Comparison of ENCODE assay signal across 16 cellular contexts in genomic region chr13:42971670-42972355, GRCh38. TPM values are rescaled to one million over a fixed set of nuclear protein-coding genes. Genes with fewer than 3 reads are reported as not detected.
A peak's percentile ranks its signal among the peaks of the same experiment; 100 is the strongest.
DNase-seq lines count a peak whose midpoint lies in the region; ATAC-seq, FAIRE-seq and TF ChIP-seq lines count a peak whose summit lies in the region.
"Had no signal": no experiment of that assay in that cellular context is flagged by ENCODE, and none has a peak within 500 bp of the region (broad histone marks: within the 10 kb centered on the region; RNA-seq: fewer than 3 reads in every experiment).

No MANE protein-coding gene starts in this region.

- FAIRE-seq in astrocyte (lab: Jason Lieb, UNC): peak; percentile 5
- FAIRE-seq: A204.1 had no signal

- peak overlapping the region; percentile 44 for H2BK120ac ChIP-seq in trophoblast cell (ENCODE audit: insufficient read depth, low read length, poor library complexity)

- no peak overlapping the region for H2AK5ac ChIP-seq in trophoblast cell (ENCODE audit: low read length)

- H3K27ac ChIP-seq in astrocyte (ENCODE audit: low read depth, low read length) (no peak overlapping the region), trophoblast cell (ENCODE audit: low read depth, low read length) (peak overlapping the region; percentile 24)
- H3K27ac ChIP-seq: parathyroid adenoma, tibial nerve had no signal

- H3K4me2 ChIP-seq in astrocyte (ENCODE audit: low read length): no peak overlapping the region
- H3K4me2 ChIP-seq in trophoblast cell (ENCODE audit: low read length): no peak overlapping the region

- H3K4me1 ChIP-seq in astrocyte (ENCODE audit: insufficient read depth, low read length) (no peaks in the 10 kb centered on the region), trophoblast cell (ENCODE audit: control insufficient read depth in 1 of 2, insufficient read depth in 2 of 2, low read length in 2 of 2) (peaks cover 11 to 18% of the 10 kb centered on the region in 2 experiments)
- H3K4me1 ChIP-seq: parathyroid adenoma had no signal

- DNase-seq in activated CD4-positive, alpha-beta T cell treated with anti-CD3 and anti-CD28 coated beads, Interleukin-2, amount 10 ng/mL, durations not matched to agents 24 days and 14 days: no peak
- no peak for DNase-seq in activated CD4-positive, alpha-beta T cell treated with anti-CD3 and anti-CD28 coated beads, Interleukin-2, amount 10 ng/mL, durations not matched to agents 7 days and 5 days
- DNase-seq in astrocyte (ENCODE audit: low read depth): no peak
- DNase-seq in trophoblast cell: peak; percentile 30 to 59
- no peak for DNase-seq in immature natural killer cell
- DNase-seq in HUDEP-2 (lab: John Stamatoyannopoulos, UW; ENCODE audit: unreplicated experiment in 76 of 76): no peak
- DNase-seq: activated CD4-positive, alpha-beta T cell treated with anti-CD3 and anti-CD28 coated beads for 4 hours; activated effector memory CD4-positive, alpha-beta T cell treated with Interleukin-2 at 50 U/mL for 16 hours; midbrain; PC-3; stimulated activated CD4-positive, alpha-beta T cell treated with anti-CD3 and anti-CD28 coated beads, Interleukin-12 subunit alpha, Interleukin-12 subunit beta, amount 100 ng/mL, for 4 hours had no signal

- intact Hi-C loops in activated CD4-positive, alpha-beta T cell treated with anti-CD3 and anti-CD28 coated beads, Interleukin-2, amount 10 ng/mL, durations not matched to agents 24 days and 14 days (cut with micrococcal nuclease): loop anchor here (1.0 to 10.0 kb wide), 4 partner anchors 19 to 377 kb away; no protein-coding TSS in a partner anchor

- no peaks in the 10 kb centered on the region for H3K79me2 ChIP-seq in astrocyte (ENCODE audit: insufficient read depth, low read length)
- no peaks in the 10 kb centered on the region for H3K79me2 ChIP-seq in trophoblast cell (ENCODE audit: control insufficient read depth, insufficient read depth, low read length, poor library complexity)
- H3K79me2 ChIP-seq: parathyroid adenoma had no signal

- peaks cover 47% of the 10 kb centered on the region for H3K36me3 Mint-ChIP-seq in activated CD4-positive, alpha-beta T cell treated with anti-CD3 and anti-CD28 coated beads, Interleukin-2, amount 10 ng/mL, durations not matched to agents 24 days and 14 days (ENCODE audit: low read depth)
- peaks cover 54% of the 10 kb centered on the region for H3K36me3 Mint-ChIP-seq in activated CD4-positive, alpha-beta T cell treated with anti-CD3 and anti-CD28 coated beads, Interleukin-2, amount 10 ng/mL, durations not matched to agents 7 days and 5 days (ENCODE audit: low read depth)
- peaks cover 24% of the 10 kb centered on the region for H3K36me3 Mint-ChIP-seq in astrocyte (ENCODE audit: low read depth, unreplicated experiment)
- H3K36me3 Mint-ChIP-seq in immature natural killer cell: peaks cover 3 to 19% (median 12%) of the 10 kb centered on the region in 3 donors

- no CpG with 5 or more reads among the region's 9 CpGs for WGBS in trophoblast cell (ENCODE audit: extremely low coverage, insufficient coverage, insufficient read length)

- H2AFZ ChIP-seq in astrocyte (ENCODE audit: low read depth, low read length): no peak overlapping the region
- no peak overlapping the region for H2AFZ ChIP-seq in trophoblast cell (ENCODE audit: insufficient read depth, low read length, poor library complexity)
- H2AFZ ChIP-seq: parathyroid adenoma had no signal

- peaks cover 19% of the 10 kb centered on the region for H3K79me1 ChIP-seq in trophoblast cell (ENCODE audit: low read length)

- CTCF ChIA-PET in activated CD4-positive, alpha-beta T cell treated with anti-CD3 and anti-CD28 coated beads, Interleukin-2, amount 10 ng/mL, durations not matched to agents 7 days and 5 days (lab: Charles Lee): interaction anchor here (0.6 to 3.9 kb wide), 7 partner anchors 9 to 49 kb away, joined by 3 to 39 read pairs (median 3); partner anchors contain the start of gene EPSTI1

- peak overlapping the region; percentile 38 for H2BK12ac ChIP-seq in trophoblast cell (ENCODE audit: low read length)

- H3K27ac Mint-ChIP-seq in activated CD4-positive, alpha-beta T cell treated with anti-CD3 and anti-CD28 coated beads, Interleukin-2, amount 10 ng/mL, durations not matched to agents 24 days and 14 days: peak overlapping the region; percentile 30
- no peak overlapping the region for H3K27ac Mint-ChIP-seq in activated CD4-positive, alpha-beta T cell treated with anti-CD3 and anti-CD28 coated beads, Interleukin-2, amount 10 ng/mL, durations not matched to agents 7 days and 5 days
- H3K27ac Mint-ChIP-seq in astrocyte (ENCODE audit: unreplicated experiment) (peak overlapping the region; percentile 98), immature natural killer cell (peak overlapping the region in 1 of 6 donors; percentile 58)

- H3K4me3 ChIP-seq in astrocyte (ENCODE audit: insufficient read depth, low read depth, low read length) (no peak overlapping the region), trophoblast cell (ENCODE audit: low read depth, low read length) (no peak overlapping the region)
- H3K4me3 ChIP-seq: tibial nerve had no signal

- no peaks in the 10 kb centered on the region for H4K20me1 ChIP-seq in astrocyte (ENCODE audit: insufficient read depth, low read length)

- H3K9me3 Mint-ChIP-seq in activated CD4-positive, alpha-beta T cell treated with anti-CD3 and anti-CD28 coated beads, Interleukin-2, amount 10 ng/mL, durations not matched to agents 24 days and 14 days: no peaks in the 10 kb centered on the region
- no peaks in the 10 kb centered on the region for H3K9me3 Mint-ChIP-seq in activated CD4-positive, alpha-beta T cell treated with anti-CD3 and anti-CD28 coated beads, Interleukin-2, amount 10 ng/mL, durations not matched to agents 7 days and 5 days
- H3K9me3 Mint-ChIP-seq in astrocyte (ENCODE audit: unreplicated experiment): no peaks in the 10 kb centered on the region
- no peaks in the 10 kb centered on the region for H3K9me3 Mint-ChIP-seq in immature natural killer cell

- peak overlapping the region; percentile 45 for H3K14ac ChIP-seq in trophoblast cell (ENCODE audit: low read length)

- H3K4ac ChIP-seq in trophoblast cell (ENCODE audit: low read depth, low read length): peak overlapping the region; percentile 39

- H3K27me3 ChIP-seq in astrocyte (ENCODE audit: insufficient read depth, low read length): no peaks in the 10 kb centered on the region
- H3K27me3 ChIP-seq in trophoblast cell (ENCODE audit: insufficient read depth, low read length): no peaks in the 10 kb centered on the region
- H3K27me3 ChIP-seq: tibial nerve had no signal

- no peaks in the 10 kb centered on the region for H3K36me3 ChIP-seq in astrocyte (ENCODE audit: insufficient read depth, low read length)
- no peaks in the 10 kb centered on the region for H3K36me3 ChIP-seq in trophoblast cell (ENCODE audit: control insufficient read depth in 1 of 2, insufficient read depth in 2 of 2, low read length in 2 of 2)
- H3K36me3 ChIP-seq: tibial nerve had no signal

- H4K91ac ChIP-seq in trophoblast cell (ENCODE audit: low read depth, low read length): no peak overlapping the region

- ATAC-seq in HG02852 (IDR thresholded peaks at IDR 0.05; ENCODE audit: unreplicated experiment): peak; percentile 58
- ATAC-seq in HG03280 (IDR thresholded peaks at IDR 0.05; ENCODE audit: unreplicated experiment): no peak
- ATAC-seq: PC-3 had no signal

- POLR2A ChIA-PET in activated CD4-positive, alpha-beta T cell treated with anti-CD3 and anti-CD28 coated beads, Interleukin-2, amount 10 ng/mL, durations not matched to agents 7 days and 5 days (lab: Charles Lee): no interaction called here

- no peak overlapping the region for H2BK5ac ChIP-seq in trophoblast cell (ENCODE audit: low read depth, low read length, poor library complexity)

- no peak overlapping the region for H3K4me3 Mint-ChIP-seq in activated CD4-positive, alpha-beta T cell treated with anti-CD3 and anti-CD28 coated beads, Interleukin-2, amount 10 ng/mL, durations not matched to agents 24 days and 14 days
- H3K4me3 Mint-ChIP-seq in activated CD4-positive, alpha-beta T cell treated with anti-CD3 and anti-CD28 coated beads, Interleukin-2, amount 10 ng/mL, durations not matched to agents 7 days and 5 days: no peak overlapping the region
- peak overlapping the region; percentile 18 for H3K4me3 Mint-ChIP-seq in astrocyte (ENCODE audit: unreplicated experiment)
- H3K4me3 Mint-ChIP-seq in immature natural killer cell: no peak overlapping the region

- no peak overlapping the region for H3K9ac ChIP-seq in astrocyte (ENCODE audit: low read length)
- H3K9ac ChIP-seq in trophoblast cell (ENCODE audit: low read length): no peak overlapping the region
- H3K9ac ChIP-seq: parathyroid adenoma had no signal

- no peak for TF ChIP-seq CTCF in astrocyte (IDR thresholded peaks at IDR 0.05; ENCODE audit: insufficient read depth, low read depth, low read length)

- peak overlapping the region; percentile 69 for H4K8ac ChIP-seq in trophoblast cell (ENCODE audit: low read depth, low read length)

- peaks cover 33% of the 10 kb centered on the region for H3K4me1 Mint-ChIP-seq in activated CD4-positive, alpha-beta T cell treated with anti-CD3 and anti-CD28 coated beads, Interleukin-2, amount 10 ng/mL, durations not matched to agents 24 days and 14 days
- H3K4me1 Mint-ChIP-seq in activated CD4-positive, alpha-beta T cell treated with anti-CD3 and anti-CD28 coated beads, Interleukin-2, amount 10 ng/mL, durations not matched to agents 7 days and 5 days: peaks cover 31% of the 10 kb centered on the region
- peaks cover 46% of the 10 kb centered on the region for H3K4me1 Mint-ChIP-seq in astrocyte (ENCODE audit: low read depth, unreplicated experiment)
- peaks cover 19 to 41% of the 10 kb centered on the region in 2 donors for H3K4me1 Mint-ChIP-seq in immature natural killer cell

- no peak overlapping the region for H3K18ac ChIP-seq in trophoblast cell (ENCODE audit: low read length)

- H4K12ac ChIP-seq in trophoblast cell (ENCODE audit: low read depth, low read length): no peak overlapping the region

- no peak overlapping the region for H3K23ac ChIP-seq in trophoblast cell (ENCODE audit: low read length)

- no peaks in the 10 kb centered on the region for H3K27me3 Mint-ChIP-seq in activated CD4-positive, alpha-beta T cell treated with anti-CD3 and anti-CD28 coated beads, Interleukin-2, amount 10 ng/mL, durations not matched to agents 24 days and 14 days
- no peaks in the 10 kb centered on the region for H3K27me3 Mint-ChIP-seq in activated CD4-positive, alpha-beta T cell treated with anti-CD3 and anti-CD28 coated beads, Interleukin-2, amount 10 ng/mL, durations not matched to agents 7 days and 5 days
- H3K27me3 Mint-ChIP-seq in astrocyte (ENCODE audit: low read depth, unreplicated experiment) (no peaks in the 10 kb centered on the region), immature natural killer cell (ENCODE audit: low read depth in 3 of 3) (peaks cover 0 to 1% (median 1%) of the 10 kb centered on the region in 3 donors)

- H3K9me3 ChIP-seq in astrocyte (ENCODE audit: insufficient read depth, low read depth, low read length) (no peaks in the 10 kb centered on the region), trophoblast cell (ENCODE audit: insufficient read depth, low read depth, low read length) (no peaks in the 10 kb centered on the region)
- H3K9me3 ChIP-seq: tibial nerve had no signal

RNA-seq across cellular contexts. Expression of gene EPSTI1, which starts 20.2 kb away (rescaled TPM):
- total RNA-seq in activated CD4-positive, alpha-beta T cell treated with anti-CD3 and anti-CD28 coated beads, Interleukin-2, amount 10 ng/mL, durations not matched to agents 24 days and 14 days: 16.2 and 16.5 TPM in 2 replicates
- 100 to 1,000 TPM; 120 to 121 TPM for total RNA-seq in activated CD4-positive, alpha-beta T cell treated with anti-CD3 and anti-CD28 coated beads, Interleukin-2, amount 10 ng/mL, durations not matched to agents 7 days and 5 days
- 96.0 and 117 TPM in 2 replicates for total RNA-seq in astrocyte
- 20.9 and 23.0 TPM in 2 replicates for polyA plus RNA-seq in trophoblast cell (2013)
- polyA plus RNA-seq in immature natural killer cell: 10 to 100 TPM in 2 of 3 donors, 1 to 10 TPM in 1; 8.6 to 32.3 (median 26.6) TPM

RNA-seq across cellular contexts. Expression of gene DNAJC15, which starts 51.6 kb away (rescaled TPM):
- 16.6 and 17.8 TPM in 2 replicates for total RNA-seq in activated CD4-positive, alpha-beta T cell treated with anti-CD3 and anti-CD28 coated beads, Interleukin-2, amount 10 ng/mL, durations not matched to agents 24 days and 14 days
- 10 to 100 TPM; 12.5 to 18.5 TPM for total RNA-seq in activated CD4-positive, alpha-beta T cell treated with anti-CD3 and anti-CD28 coated beads, Interleukin-2, amount 10 ng/mL, durations not matched to agents 7 days and 5 days
- 10.9 and 13.8 TPM in 2 replicates for total RNA-seq in astrocyte
- polyA plus RNA-seq in trophoblast cell (2013): 13.2 and 13.3 TPM in 2 replicates
- 10 to 100 TPM; 10.3 to 22.4 (median 22.3) TPM for polyA plus RNA-seq in immature natural killer cell

Comparison
In these comparisons a context has a peak if more than half of its experiments do, and no peak if none do; other contexts are left out.
1. DNase-seq: peak in trophoblast cell (2 of 2); none in activated CD4-positive, alpha-beta T cell treated with anti-CD3 and anti-CD28 coated beads, Interleukin-2, amount 10 ng/mL, durations not matched to agents 24 days and 14 days (single experiment), activated CD4-positive, alpha-beta T cell treated with anti-CD3 and anti-CD28 coated beads, Interleukin-2, amount 10 ng/mL, durations not matched to agents 7 days and 5 days (single experiment), astrocyte (single experiment), immature natural killer cell (0 of 3) and HUDEP-2 (0 of 76).